In the genomic region with DNA sequence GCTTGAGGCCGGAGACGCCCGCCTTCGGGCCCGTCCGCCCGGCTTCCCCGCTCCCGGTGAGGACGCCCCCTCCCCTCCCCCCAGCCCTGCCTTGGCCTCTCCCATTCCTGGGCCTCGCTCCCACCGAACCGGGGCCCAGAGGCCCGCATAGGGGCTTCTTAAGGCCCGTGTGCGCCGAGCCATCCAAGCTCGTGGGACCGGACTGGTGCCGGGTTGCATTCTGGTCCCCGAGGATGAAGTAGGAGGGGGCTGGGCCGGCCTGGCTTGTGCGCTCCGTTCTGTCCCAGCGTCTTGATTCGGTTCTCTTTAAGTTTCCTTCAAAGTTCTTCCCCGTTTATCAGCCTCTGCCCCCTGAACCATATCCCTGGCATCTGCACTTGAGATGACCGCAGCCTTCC, we compare ENCODE assay signal across 8 cellular contexts. TPM values are rescaled to one million over a fixed set of nuclear protein-coding genes. Genes with fewer than 3 reads are reported as not detected.
A peak's percentile ranks its signal among the peaks of the same experiment; 100 is the strongest.
DNase-seq lines count a peak whose midpoint lies in the region; ATAC-seq and TF ChIP-seq lines count a peak whose summit lies in the region.

No MANE protein-coding gene starts in this region.

- POLR2A ChIA-PET in activated CD4-positive, alpha-beta T cell treated with anti-CD3 and anti-CD28 coated beads, Interleukin-2, amount 10 ng/mL, durations not matched to agents 7 days and 5 days (lab: Charles Lee): interaction anchor here (0.6 kb wide), 1 partner anchor 126 kb away, joined by 4 read pairs; no protein-coding TSS in a partner anchor
- POLR2A ChIA-PET in PC-3 (lab: Charles Lee; ENCODE audit: unreplicated experiment): interaction anchor here (0.5 to 0.7 kb wide), 2 partner anchors 123 to 158 kb away, joined by 3 read pairs; no protein-coding TSS in a partner anchor

- H3K4me3 ChIP-seq in PC-3 (ENCODE audit: low read length) (peak overlapping the region; percentile 95), epithelial cell of proximal tubule (ENCODE audit: low read depth, low read length) (peak overlapping the region; percentile 89), prostate gland (peak overlapping the region; percentile 94 to 99)

- intact Hi-C loops in PC-3 (cut with micrococcal nuclease) (no loop called here), prostate gland (cut with DNase I) (loop anchor here (5.0 kb wide), 2 partner anchors 125 to 210 kb away; partner anchors contain the start of genes FGF11, KCTD11 and TMEM102)

- CTCF ChIA-PET in activated CD4-positive, alpha-beta T cell treated with anti-CD3 and anti-CD28 coated beads, Interleukin-2, amount 10 ng/mL, durations not matched to agents 7 days and 5 days (lab: Charles Lee): interaction anchor here (2.0 to 3.3 kb wide), 6 partner anchors 9 to 232 kb away, joined by 6 to 38 read pairs (median 12); partner anchors contain the start of genes CD68, CHRNB1, SOX15 and TNFSF12
- CTCF ChIA-PET in PC-3 (lab: Charles Lee): no interaction called here

- H3K9me3 Mint-ChIP-seq in activated CD4-positive, alpha-beta T cell treated with anti-CD3 and anti-CD28 coated beads, Interleukin-2, amount 10 ng/mL, durations not matched to agents 7 days and 5 days: no peaks in the 10 kb centered on the region

- H3K27ac ChIP-seq in PC-3 (ENCODE audit: low read length) (peak overlapping the region; percentile 46), prostate gland (peak overlapping the region; percentile 92 to 96)

- H3K4me3 Mint-ChIP-seq in activated CD4-positive, alpha-beta T cell treated with anti-CD3 and anti-CD28 coated beads, Interleukin-2, amount 10 ng/mL, durations not matched to agents 7 days and 5 days: peak overlapping the region; percentile 81

- no peaks in the 10 kb centered on the region for H3K9me2 ChIP-seq in PC-3 (replicated peaks; ENCODE audit: low read length)

- no peaks in the 10 kb centered on the region for H3K27me3 Mint-ChIP-seq in activated CD4-positive, alpha-beta T cell treated with anti-CD3 and anti-CD28 coated beads, Interleukin-2, amount 10 ng/mL, durations not matched to agents 7 days and 5 days

- H3K27me3 ChIP-seq in PC-3 (ENCODE audit: low read length) (no peaks in the 10 kb centered on the region), prostate gland (replicated peaks; ENCODE audit: insufficient read depth) (no peaks in the 10 kb centered on the region)

- no peak for TF ChIP-seq CTCF in PC-3 (conservative IDR thresholded peaks at IDR 0.05; ENCODE audit: low read depth, low read length)
- TF ChIP-seq CTCF in epithelial cell of proximal tubule (conservative IDR thresholded peaks at IDR 0.05; ENCODE audit: low read depth, low read length): no peak
- TF ChIP-seq CTCF in prostate gland (IDR thresholded peaks at IDR 0.05): no peak

- no peak for DNase-seq in activated CD4-positive, alpha-beta T cell treated with anti-CD3 and anti-CD28 coated beads, Interleukin-2, amount 10 ng/mL, durations not matched to agents 7 days and 5 days
- DNase-seq in activated CD4-positive, alpha-beta T cell treated with anti-CD3 and anti-CD28 coated beads for 4 hours: no peak
- DNase-seq in PC-3 (no peak), epithelial cell of proximal tubule (ENCODE audit: low read depth) (no peak), prostate gland (ENCODE audit: low spot score) (no peak), NCI-H524 (lab: John Stamatoyannopoulos, UW) (no peak), dedifferentiated amniotic fluid mesenchymal stem cell (ENCODE audit: extremely low spot score) (no peak), mucosa of gallbladder (ENCODE audit: low spot score) (no peak)

- peak overlapping the region; percentile 95 for H3K27ac Mint-ChIP-seq in activated CD4-positive, alpha-beta T cell treated with anti-CD3 and anti-CD28 coated beads, Interleukin-2, amount 10 ng/mL, durations not matched to agents 7 days and 5 days

- H3K36me3 ChIP-seq in PC-3 (ENCODE audit: low read depth, low read length): peaks cover 14% of the 10 kb centered on the region; the same call in 1 of the 2 replicates
- H3K36me3 ChIP-seq in prostate gland: peaks cover 0 to 11% of the 10 kb centered on the region in 2 donors

- peak overlapping the region; percentile 73 for H2AFZ ChIP-seq in PC-3 (ENCODE audit: low read length)

- H3K4me1 ChIP-seq in PC-3 (ENCODE audit: insufficient read depth, low read length) (peaks cover 37% of the 10 kb centered on the region), prostate gland (replicated peaks) (peaks cover 48% of the 10 kb centered on the region)

- peak overlapping the region; percentile 100 for H3K4me2 ChIP-seq in PC-3 (ENCODE audit: low read length)

- 2% methylated on average over 17 of the region's 28 CpGs for WGBS in prostate gland

- no peak for ATAC-seq in PC-3

- no peaks in the 10 kb centered on the region for H3F3A ChIP-seq in PC-3 (ENCODE audit: low read length, unreplicated experiment)

- peak overlapping the region; percentile 98 for H3K9ac ChIP-seq in PC-3 (ENCODE audit: low read length)

- no peaks in the 10 kb centered on the region for H4K20me1 ChIP-seq in PC-3 (ENCODE audit: low read length)

- H3K4me1 Mint-ChIP-seq in activated CD4-positive, alpha-beta T cell treated with anti-CD3 and anti-CD28 coated beads, Interleukin-2, amount 10 ng/mL, durations not matched to agents 7 days and 5 days: peaks cover 58% of the 10 kb centered on the region

- BruUV-seq in PC-3 (replicated peaks; lab: Mats Ljungman, UMichigan): TSS peak; percentile 25

- H3K9me3 ChIP-seq in PC-3 (ENCODE audit: low read length) (no peaks in the 10 kb centered on the region), prostate gland (no peaks in the 10 kb centered on the region)

- peaks cover 34% of the 10 kb centered on the region for H3K36me3 Mint-ChIP-seq in activated CD4-positive, alpha-beta T cell treated with anti-CD3 and anti-CD28 coated beads, Interleukin-2, amount 10 ng/mL, durations not matched to agents 7 days and 5 days (ENCODE audit: low read depth)

- no peak for TF ChIP-seq POLR2A in prostate gland (IDR thresholded peaks at IDR 0.05)

- H3K79me2 ChIP-seq in PC-3 (ENCODE audit: low read length): peaks cover 42% of the 10 kb centered on the region

RNA-seq across cellular contexts. Expression of gene SENP3, which starts 0.5 kb away (rescaled TPM):
- 10 to 100 TPM; 51.8 to 53.0 TPM for total RNA-seq in activated CD4-positive, alpha-beta T cell treated with anti-CD3 and anti-CD28 coated beads, Interleukin-2, amount 10 ng/mL, durations not matched to agents 7 days and 5 days
- total RNA-seq in PC-3 (2014; rRNA removed) (82.8 and 88.7 TPM in 2 replicates), epithelial cell of proximal tubule (62.9 and 113 TPM in 2 replicates), prostate gland (10 to 100 TPM; 39.6 to 65.7 TPM), mucosa of gallbladder (46.6 TPM)

RNA-seq across cellular contexts. Expression of gene TNFSF13, which starts 3.7 kb away (rescaled TPM):
- total RNA-seq in activated CD4-positive, alpha-beta T cell treated with anti-CD3 and anti-CD28 coated beads, Interleukin-2, amount 10 ng/mL, durations not matched to agents 7 days and 5 days: 1 to 10 TPM; 3.8 to 4.0 TPM
- total RNA-seq in PC-3 (2014; rRNA removed): 3.6 and 5.2 TPM in 2 replicates
- total RNA-seq in epithelial cell of proximal tubule: 5.2 and 6.4 TPM in 2 replicates
- total RNA-seq in prostate gland: 10 to 100 TPM; 20.4 to 21.1 TPM
- total RNA-seq in mucosa of gallbladder: 120 TPM

RNA-seq across cellular contexts. Expression of gene TNFSF12, which starts 13.3 kb away (rescaled TPM):
- total RNA-seq in activated CD4-positive, alpha-beta T cell treated with anti-CD3 and anti-CD28 coated beads, Interleukin-2, amount 10 ng/mL, durations not matched to agents 7 days and 5 days: 10 to 100 TPM; 79.6 to 82.5 TPM
- total RNA-seq in PC-3 (2014; rRNA removed): 15.2 and 24.2 TPM in 2 replicates
- total RNA-seq in epithelial cell of proximal tubule: 25.2 and 31.8 TPM in 2 replicates
- total RNA-seq in prostate gland: 10 to 100 TPM; 29.9 to 47.9 TPM
- total RNA-seq in mucosa of gallbladder: 81.5 TPM

RNA-seq across cellular contexts. Expression of gene CD68, which starts 17.2 kb away (rescaled TPM):
- total RNA-seq in activated CD4-positive, alpha-beta T cell treated with anti-CD3 and anti-CD28 coated beads, Interleukin-2, amount 10 ng/mL, durations not matched to agents 7 days and 5 days: 1 to 10 TPM; 3.8 to 4.4 TPM
- 30.2 and 32.4 TPM in 2 replicates for total RNA-seq in PC-3 (2014; rRNA removed)
- 10.7 and 16.7 TPM in 2 replicates for total RNA-seq in epithelial cell of proximal tubule
- total RNA-seq in prostate gland: 10 to 100 TPM; 12.3 to 17.3 TPM
- total RNA-seq in mucosa of gallbladder: 75.3 TPM

RNA-seq across cellular contexts. Expression of gene MPDU1, which starts 21.4 kb away (rescaled TPM):
- total RNA-seq in activated CD4-positive, alpha-beta T cell treated with anti-CD3 and anti-CD28 coated beads, Interleukin-2, amount 10 ng/mL, durations not matched to agents 7 days and 5 days: 10 to 100 TPM; 62.3 to 81.7 TPM
- total RNA-seq in PC-3 (2014; rRNA removed) (71.0 and 94.1 TPM in 2 replicates), epithelial cell of proximal tubule (236 and 272 TPM in 2 replicates), prostate gland (100 to 1,000 TPM; 101 to 239 TPM), mucosa of gallbladder (76.4 TPM)
